1 cellular context compared by ENCODE assay signal in genomic region chr19:46470376-46470775, GRCh38.
TF ChIP-seq lines count a peak whose summit lies in the region.

No MANE protein-coding gene starts in this region.

TF ChIP-seq in H1, 55 proteins besides CTCF, POLR2A, EP300 and RAD21:
- no peak for TF ChIP-seq SUZ12 (IDR thresholded peaks at IDR 0.05; ENCODE audit: low read length)
- TF ChIP-seq RXRA (IDR thresholded peaks at IDR 0.05; ENCODE audit: insufficient read depth, low read depth, low read length) = no peak
- no peak for TF ChIP-seq ZNF274 (IDR thresholded peaks at IDR 0.05; ENCODE audit: borderline replicate concordance, extremely low read depth, low read length)
- no peak for TF ChIP-seq TAF1 (IDR thresholded peaks at IDR 0.05; ENCODE audit: low read depth, low read length)
- no peak for TF ChIP-seq TAF7 (optimal IDR thresholded peaks at IDR 0.05; ENCODE audit: borderline replicate concordance, low read depth, low read length)
- TF ChIP-seq EZH2 (IDR thresholded peaks at IDR 0.05; ENCODE audit: low read depth, low read length, severe bottlenecking) = no peak
TF ChIP-seq in H1: peak in this region for 0.
